In genomic region chr11:73974611-73975478, GRCh38 we compare ENCODE assay signal across 13 cellular contexts. TPM values are rescaled to one million over a fixed set of nuclear protein-coding genes. Genes with fewer than 3 reads are reported as not detected.
DNase-seq lines count a peak whose midpoint lies in the region; ATAC-seq, FAIRE-seq and TF ChIP-seq lines count a peak whose summit lies in the region.
"Had no signal": no experiment of that assay in that cellular context is flagged by ENCODE, and none has a peak within 500 bp of the region (broad histone marks: within the 10 kb centered on the region; RNA-seq: fewer than 3 reads in every experiment).

No MANE protein-coding gene starts in this region.

- H3K27me3 ChIP-seq in left ventricle myocardium inferior (ENCODE audit: low read depth) (no peaks in the 10 kb centered on the region), right atrium auricular region (no peaks in the 10 kb centered on the region), SK-N-SH (ENCODE audit: insufficient read depth) (no peaks in the 10 kb centered on the region)
- H3K27me3 ChIP-seq: adrenal gland had no signal

- H3K9me3 ChIP-seq in left ventricle myocardium inferior (replicated peaks) (no peaks in the 10 kb centered on the region), right atrium auricular region (no peaks in the 10 kb centered on the region), kidney (ENCODE audit: control insufficient read depth in 1 of 2, low read length in 2 of 2) (no peaks in the 10 kb centered on the region), SK-N-SH (no peaks in the 10 kb centered on the region)
- H3K9me3 ChIP-seq: adrenal gland, mucosa of descending colon, thoracic aorta had no signal

- H3K4me3 ChIP-seq in left ventricle myocardium inferior (no peak overlapping the region), right atrium auricular region (no peak overlapping the region), kidney (ENCODE audit: low read length in 2 of 2) (no peak overlapping the region), urinary bladder (ENCODE audit: low read depth, low read length) (no peak overlapping the region), SK-N-SH (ENCODE audit: low read depth in 2 of 2, low read length in 1 of 2) (no peak overlapping the region)
- H3K4me3 ChIP-seq: adrenal gland, GM23248, mucosa of descending colon, thoracic aorta had no signal

- no peaks in the 10 kb centered on the region for H3K9me3 Mint-ChIP-seq in activated CD4-positive, alpha-beta memory T cell treated with anti-CD3 and anti-CD28 coated beads for 36 hours

- H3K4me1 ChIP-seq in left ventricle myocardium inferior, result peaks cover 17% of the 10 kb centered on the region
- H3K4me1 ChIP-seq in right atrium auricular region, result no peaks in the 10 kb centered on the region
- no peaks in the 10 kb centered on the region for H3K4me1 ChIP-seq in kidney (ENCODE audit: control insufficient read depth in 1 of 2, insufficient read depth in 1 of 2, low read depth in 1 of 2, low read length in 2 of 2)
- no peaks in the 10 kb centered on the region for H3K4me1 ChIP-seq in urinary bladder (ENCODE audit: insufficient read depth)
- H3K4me1 ChIP-seq in SK-N-SH (ENCODE audit: control insufficient read depth in 1 of 2, insufficient read depth in 2 of 2, low read depth in 1 of 2, low read length in 1 of 2), result peaks cover 0 to 3% of the 10 kb centered on the region in 2 experiments; a peak in 1 of 4 replicates
- H3K4me1 ChIP-seq: adrenal gland had no signal

- no peaks in the 10 kb centered on the region for H3K27me3 Mint-ChIP-seq in activated CD4-positive, alpha-beta memory T cell treated with anti-CD3 and anti-CD28 coated beads for 36 hours

- POLR2A ChIA-PET in activated CD4-positive, alpha-beta memory T cell treated with anti-CD3 and anti-CD28 coated beads for 36 hours (lab: Charles Lee), result interaction anchor here (1.3 to 6.2 kb wide), 2 partner anchors 7 to 37 kb away, joined by 5 to 82 read pairs; partner anchors contain the start of gene UCP2
- POLR2A ChIA-PET in SK-N-SH (lab: Yijun Ruan, JAX), result no interaction called here

- H2AFZ ChIP-seq in SK-N-SH (ENCODE audit: low read depth), result no peak overlapping the region

- intact Hi-C loops in left ventricle myocardium inferior (cut with micrococcal nuclease) (no loop called here), kidney (cut with DNase I) (no loop called here)
- intact Hi-C loops in activated CD4-positive, alpha-beta memory T cell treated with anti-CD3 and anti-CD28 coated beads for 36 hours (cut with micrococcal nuclease), result loop anchor here (5.0 kb wide), 1 partner anchor 32 kb away; the partner anchor contains the start of gene UCP3

- H3K4me3 Mint-ChIP-seq in activated CD4-positive, alpha-beta memory T cell treated with anti-CD3 and anti-CD28 coated beads for 36 hours, result no peak overlapping the region

- DNase-seq in left ventricle myocardium inferior (no peak), right atrium auricular region (ENCODE audit: low spot score) (no peak), kidney (peak; percentile 35), SK-N-SH (no peak), D721Med (ENCODE audit: insufficient read length, low spot score) (no peak)
- no peak for DNase-seq in activated CD4-positive, alpha-beta memory T cell treated with anti-CD3 and anti-CD28 coated beads for 36 hours
- DNase-seq: adrenal gland, NCI-H446 treated with DMSO at 0.1 percent for 48 hours had no signal

- no peak for TF ChIP-seq EP300 in SK-N-SH (IDR thresholded peaks at IDR 0.05; ENCODE audit: borderline replicate concordance in 1 of 2, low read depth in 1 of 2, low read length in 1 of 2)

- FAIRE-seq in kidney (lab: Jason Lieb, UNC) (no peak), D721Med (lab: Jason Lieb, UNC) (no peak)

- H3K9me2 ChIP-seq in SK-N-SH, result no peaks in the 10 kb centered on the region

- H3K9ac ChIP-seq in kidney (ENCODE audit: low read length in 2 of 2), result no peak overlapping the region
- no peak overlapping the region for H3K9ac ChIP-seq in SK-N-SH
- H3K9ac ChIP-seq: GM23248 had no signal

- CTCF ChIA-PET in activated CD4-positive, alpha-beta memory T cell treated with anti-CD3 and anti-CD28 coated beads for 36 hours (lab: Charles Lee), result interaction anchor here (1.0 kb wide), 1 partner anchor 11 kb away, joined by 3 read pairs; no protein-coding TSS in a partner anchor
- CTCF ChIA-PET in SK-N-SH (lab: Yijun Ruan, JAX), result interaction anchor here (1.0 to 1.5 kb wide), 3 partner anchors 9 to 596 kb away, joined by 3 to 5 read pairs (median 3); no protein-coding TSS in a partner anchor

- H3K36me3 Mint-ChIP-seq in activated CD4-positive, alpha-beta memory T cell treated with anti-CD3 and anti-CD28 coated beads for 36 hours, result peaks cover 60% of the 10 kb centered on the region

- peaks cover 3% of the 10 kb centered on the region for H3F3A ChIP-seq in SK-N-SH (replicated peaks; ENCODE audit: insufficient read depth)

- no peaks in the 10 kb centered on the region for H4K20me1 ChIP-seq in SK-N-SH (ENCODE audit: insufficient read depth)

- 93% methylated on average over 13 of the region's 13 CpGs for WGBS in urinary bladder
- WGBS in SK-N-SH (ENCODE audit: low lambda C conversion rate), result 98% methylated on average over 13 of the region's 13 CpGs

- TF ChIP-seq CTCF in left ventricle myocardium inferior (IDR thresholded peaks at IDR 0.05; ENCODE audit: borderline replicate concordance) (no peak), right atrium auricular region (IDR thresholded peaks at IDR 0.05) (no peak), kidney (IDR thresholded peaks at IDR 0.05; ENCODE audit: borderline replicate concordance, extremely low read depth, insufficient read depth) (no peak), SK-N-SH (IDR thresholded peaks at IDR 0.05) (no peak), D721Med (IDR thresholded peaks at IDR 0.05; ENCODE audit: insufficient read depth, missing control alignments) (no peak)

- H3K4me2 ChIP-seq in SK-N-SH, result no peak overlapping the region

- peak overlapping the region; percentile 90 for H3K27ac Mint-ChIP-seq in activated CD4-positive, alpha-beta memory T cell treated with anti-CD3 and anti-CD28 coated beads for 36 hours

- H3K4me1 Mint-ChIP-seq in activated CD4-positive, alpha-beta memory T cell treated with anti-CD3 and anti-CD28 coated beads for 36 hours (ENCODE audit: low read depth), result peaks cover 88% of the 10 kb centered on the region

- TF ChIP-seq RAD21 in SK-N-SH (IDR thresholded peaks at IDR 0.05; ENCODE audit: low read length), result no peak

- H3K36me3 ChIP-seq in left ventricle myocardium inferior (peaks cover 29% of the 10 kb centered on the region), right atrium auricular region (peaks cover 9% of the 10 kb centered on the region), kidney (ENCODE audit: control insufficient read depth in 1 of 2, insufficient read depth in 2 of 2, low read length in 2 of 2) (peaks cover 0 to 4% of the 10 kb centered on the region in 2 donors), urinary bladder (ENCODE audit: insufficient read depth) (no peaks in the 10 kb centered on the region), SK-N-SH (replicated peaks in 1 of 2; ENCODE audit: control insufficient read depth in 1 of 2, insufficient read depth in 2 of 2, low read length in 1 of 2) (peaks cover 4 to 30% of the 10 kb centered on the region in 2 experiments)

- peak overlapping the region; percentile 54 for H3K27ac ChIP-seq in left ventricle myocardium inferior (replicated peaks)
- H3K27ac ChIP-seq in right atrium auricular region, result no peak overlapping the region
- no peak overlapping the region for H3K27ac ChIP-seq in kidney (ENCODE audit: low read depth in 2 of 2, low read length in 2 of 2)
- peak overlapping the region; percentile 44 for H3K27ac ChIP-seq in urinary bladder (ENCODE audit: low read depth)
- H3K27ac ChIP-seq in SK-N-SH (ENCODE audit: low read depth in 2 of 2, low read length in 1 of 2), result no peak overlapping the region
- H3K27ac ChIP-seq: adrenal gland, GM23248, thoracic aorta had no signal

- H3K79me2 ChIP-seq in SK-N-SH (ENCODE audit: insufficient read depth), result no peaks in the 10 kb centered on the region

- no peak for ATAC-seq in HG02759 (IDR thresholded peaks at IDR 0.05; ENCODE audit: unreplicated experiment)

TF ChIP-seq in SK-N-SH, 30 proteins besides CTCF, POLR2A, EP300 and RAD21 (continues in another document):
- TF ChIP-seq POLR2AphosphoS5 (IDR thresholded peaks at IDR 0.05; ENCODE audit: low read depth, low read length), result no peak
- no peak for TF ChIP-seq TCF12 (IDR thresholded peaks at IDR 0.05)
- TF ChIP-seq TAF1 (IDR thresholded peaks at IDR 0.05; ENCODE audit: borderline replicate concordance, low read depth, low read length), result no peak
- no peak for TF ChIP-seq MAX (IDR thresholded peaks at IDR 0.05; ENCODE audit: low read depth)
- no peak for TF ChIP-seq RFX5 (IDR thresholded peaks at IDR 0.05; ENCODE audit: low read length)

RNA-seq across cellular contexts. Expression of gene UCP2, which starts 7.8 kb away (rescaled TPM):
- total RNA-seq in left ventricle myocardium inferior, result 23.4 TPM
- 10 to 100 TPM in 1 of 2 donors, 1 to 10 TPM in 1; 8.2 to 13.2 TPM for total RNA-seq in right atrium auricular region
- total RNA-seq in activated CD4-positive, alpha-beta memory T cell treated with anti-CD3 and anti-CD28 coated beads for 36 hours, result 100 to 1,000 TPM; 461 to 471 TPM
- 104 TPM for total RNA-seq in kidney
- 36.4 TPM for polyA plus RNA-seq in kidney (ENCODE audit: insufficient read depth, low read depth, low replicate concordance)
- 16.2 TPM for total RNA-seq in urinary bladder
- 29.6 TPM for polyA plus RNA-seq in urinary bladder
- polyA plus RNA-seq in SK-N-SH (2012; rRNA removed), result 28.5 and 36.0 TPM in 2 replicates
- 18.0 and 29.1 TPM in 2 replicates for polyA plus RNA-seq in SK-N-SH (2012; cell fraction: cytosol; rRNA removed)
- 14.2 and 16.1 TPM in 2 replicates for polyA plus RNA-seq in SK-N-SH (2012; cell fraction: nucleus; rRNA removed)
- total RNA-seq: GM23248 had no signal

RNA-seq across cellular contexts. Expression of gene DNAJB13, which starts 24.0 kb away (rescaled TPM):
- total RNA-seq in left ventricle myocardium inferior (not detected), right atrium auricular region (not detected), kidney (4.3 TPM), urinary bladder (0.58 TPM)
- total RNA-seq in activated CD4-positive, alpha-beta memory T cell treated with anti-CD3 and anti-CD28 coated beads for 36 hours, result under 1 TPM in 1 of 2 experiments, not detected in 1; 0.19 TPM
- polyA plus RNA-seq in kidney (ENCODE audit: insufficient read depth, low read depth, low replicate concordance) (1.5 TPM), urinary bladder (0.38 TPM), SK-N-SH (2012; rRNA removed) (0.49 and 0.51 TPM in 2 replicates)
- polyA plus RNA-seq in SK-N-SH (2012; cell fraction: cytosol; rRNA removed), result 0.26 and 0.28 TPM in 2 replicates
- polyA plus RNA-seq in SK-N-SH (2012; cell fraction: nucleus; rRNA removed), result 1.0 and 2.0 TPM in 2 replicates
- total RNA-seq: GM23248, mucosa of descending colon had no signal

RNA-seq across cellular contexts. Expression of gene UCP3, which starts 34.0 kb away (rescaled TPM):
- total RNA-seq in left ventricle myocardium inferior, result 2.7 TPM
- 1 to 10 TPM in 1 of 2 donors, under 1 TPM in 1; 0.37 to 1.1 TPM for total RNA-seq in right atrium auricular region
- total RNA-seq in activated CD4-positive, alpha-beta memory T cell treated with anti-CD3 and anti-CD28 coated beads for 36 hours, result 1 to 10 TPM; 1.4 to 2.0 TPM
- total RNA-seq in kidney, result 4.0 TPM
- 0.28 TPM for polyA plus RNA-seq in kidney (ENCODE audit: insufficient read depth, low read depth, low replicate concordance)
- total RNA-seq in urinary bladder, result 0.85 TPM
- polyA plus RNA-seq in urinary bladder, result 1.2 TPM
- 1.2 and 1.4 TPM in 2 replicates for polyA plus RNA-seq in SK-N-SH (2012; rRNA removed)
- 0.55 and 0.60 TPM in 2 replicates for polyA plus RNA-seq in SK-N-SH (2012; cell fraction: cytosol; rRNA removed)
- 15.0 and 15.9 TPM in 2 replicates for polyA plus RNA-seq in SK-N-SH (2012; cell fraction: nucleus; rRNA removed)
- polyA plus RNA-seq: GM23248 had no signal

Comparison
In these comparisons a context has a peak if more than half of its experiments do, and no peak if none do; other contexts are left out.
1. H3K27ac ChIP-seq: peak in left ventricle myocardium inferior (single experiment) and urinary bladder (single experiment); none in right atrium auricular region (0 of 2), kidney (0 of 2) and SK-N-SH (0 of 2).